Comparison of ENCODE assay signal across 1 cellular context in the genomic region with DNA sequence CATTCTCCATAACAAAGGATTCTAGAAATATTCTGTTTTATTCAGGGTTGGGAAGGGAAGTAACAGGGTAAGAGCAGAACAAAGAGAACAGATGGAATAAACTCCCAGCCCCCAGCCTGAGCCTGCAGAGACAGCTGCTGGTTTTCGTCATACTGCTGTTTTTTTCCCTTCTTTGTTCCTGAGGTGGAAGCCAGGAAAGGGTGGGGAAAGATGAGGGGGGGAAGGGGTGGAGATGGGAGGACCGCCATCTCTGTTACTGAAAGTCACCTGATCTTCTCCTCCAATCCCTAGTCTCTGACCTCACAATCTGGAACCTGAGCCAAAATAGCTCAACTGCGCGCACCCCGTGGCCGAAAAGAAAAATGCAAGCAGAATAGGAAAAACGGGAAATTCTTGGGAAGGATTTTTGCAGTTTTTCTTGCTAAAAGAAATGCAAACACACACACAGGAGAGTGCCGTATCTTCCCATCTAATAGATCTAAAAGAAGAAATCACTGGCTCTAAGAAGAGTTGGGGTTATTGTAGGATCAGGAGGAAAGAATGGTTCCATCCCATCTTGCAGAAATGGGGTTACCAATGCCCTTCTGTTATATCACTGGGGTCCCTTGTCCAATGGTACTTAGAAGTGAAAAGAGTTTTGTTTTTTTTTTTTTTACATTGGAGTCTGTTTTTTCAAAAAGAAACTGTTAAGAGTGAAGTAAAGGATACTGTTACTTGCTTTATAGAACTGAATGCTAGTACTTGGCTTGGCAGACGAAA.
A peak's percentile ranks its signal among the peaks of the same experiment; 100 is the strongest.
TF ChIP-seq lines count a peak whose summit lies in the region.

No MANE protein-coding gene starts in this region.

TF ChIP-seq in SK-N-SH, 30 proteins besides CTCF, POLR2A, EP300 and RAD21 (continued from another document):
- TF ChIP-seq TAF1 (IDR thresholded peaks at IDR 0.05; ENCODE audit: borderline replicate concordance, low read depth, low read length), result peak; percentile 61
- TF ChIP-seq, protein P1, sequence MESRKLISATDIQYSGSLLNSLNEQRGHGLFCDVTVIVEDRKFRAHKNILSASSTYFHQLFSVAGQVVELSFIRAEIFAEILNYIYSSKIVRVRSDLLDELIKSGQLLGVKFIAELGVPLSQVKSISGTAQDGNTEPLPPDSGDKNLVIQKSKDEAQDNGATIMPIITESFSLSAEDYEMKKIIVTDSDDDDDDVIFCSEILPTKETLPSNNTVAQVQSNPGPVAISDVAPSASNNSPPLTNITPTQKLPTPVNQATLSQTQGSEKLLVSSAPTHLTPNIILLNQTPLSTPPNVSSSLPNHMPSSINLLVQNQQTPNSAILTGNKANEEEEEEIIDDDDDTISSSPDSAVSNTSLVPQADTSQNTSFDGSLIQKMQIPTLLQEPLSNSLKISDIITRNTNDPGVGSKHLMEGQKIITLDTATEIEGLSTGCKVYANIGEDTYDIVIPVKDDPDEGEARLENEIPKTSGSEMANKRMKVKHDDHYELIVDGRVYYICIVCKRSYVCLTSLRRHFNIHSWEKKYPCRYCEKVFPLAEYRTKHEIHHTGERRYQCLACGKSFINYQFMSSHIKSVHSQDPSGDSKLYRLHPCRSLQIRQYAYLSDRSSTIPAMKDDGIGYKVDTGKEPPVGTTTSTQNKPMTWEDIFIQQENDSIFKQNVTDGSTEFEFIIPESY (IDR thresholded peaks at IDR 0.05; ENCODE audit: borderline replicate concordance, low read depth), result no peak
- TF ChIP-seq SIN3A (IDR thresholded peaks at IDR 0.05; ENCODE audit: borderline replicate concordance, low read depth, low read length), result peak; percentile 15; the same call in 1 of the 2 replicates
- TF ChIP-seq POLR2AphosphoS5 (IDR thresholded peaks at IDR 0.05; ENCODE audit: low read depth, low read length), result peak; percentile 85
- TF ChIP-seq CHD2 (IDR thresholded peaks at IDR 0.05; ENCODE audit: low read length, partially characterized antibody), result peak; percentile 97
- TF ChIP-seq JUND (IDR thresholded peaks at IDR 0.05), result no peak; the same call in 1 of the 2 replicates
- TF ChIP-seq, protein P2, sequence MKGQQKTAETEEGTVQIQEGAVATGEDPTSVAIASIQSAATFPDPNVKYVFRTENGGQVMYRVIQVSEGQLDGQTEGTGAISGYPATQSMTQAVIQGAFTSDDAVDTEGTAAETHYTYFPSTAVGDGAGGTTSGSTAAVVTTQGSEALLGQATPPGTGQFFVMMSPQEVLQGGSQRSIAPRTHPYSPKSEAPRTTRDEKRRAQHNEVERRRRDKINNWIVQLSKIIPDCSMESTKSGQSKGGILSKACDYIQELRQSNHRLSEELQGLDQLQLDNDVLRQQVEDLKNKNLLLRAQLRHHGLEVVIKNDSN (IDR thresholded peaks at IDR 0.05; ENCODE audit: borderline replicate concordance, low read depth), result peak; percentile 93
- peak; percentile 84 for TF ChIP-seq YY1 (IDR thresholded peaks at IDR 0.05; ENCODE audit: low read depth)
- no peak; the same call in 1 of the 2 replicates for TF ChIP-seq RXRA (IDR thresholded peaks at IDR 0.05; ENCODE audit: borderline replicate concordance, low read depth)
- no peak for TF ChIP-seq TEAD4 (IDR thresholded peaks at IDR 0.05; ENCODE audit: borderline replicate concordance, insufficient read depth)
- 0 out of 2 replicates have a peak, but pooled peaks have one; percentile 70 for TF ChIP-seq FOXM1 (IDR thresholded peaks at IDR 0.05; ENCODE audit: low read depth)
- TF ChIP-seq MEF2A (IDR thresholded peaks at IDR 0.05; ENCODE audit: borderline replicate concordance, low read depth), result no peak
- TF ChIP-seq GABPA (IDR thresholded peaks at IDR 0.05; ENCODE audit: low read depth), result 0 out of 2 replicates have a peak, but pooled peaks have one; percentile 18
- TF ChIP-seq RCOR1 (IDR thresholded peaks at IDR 0.05; ENCODE audit: low read length), result peak; percentile 51; the same call in 1 of the 2 replicates
- peak; percentile 12; the same call in 1 of the 2 replicates for TF ChIP-seq FOSL2 (IDR thresholded peaks at IDR 0.05; ENCODE audit: borderline replicate concordance, low read depth)
- TF ChIP-seq, protein P3, sequence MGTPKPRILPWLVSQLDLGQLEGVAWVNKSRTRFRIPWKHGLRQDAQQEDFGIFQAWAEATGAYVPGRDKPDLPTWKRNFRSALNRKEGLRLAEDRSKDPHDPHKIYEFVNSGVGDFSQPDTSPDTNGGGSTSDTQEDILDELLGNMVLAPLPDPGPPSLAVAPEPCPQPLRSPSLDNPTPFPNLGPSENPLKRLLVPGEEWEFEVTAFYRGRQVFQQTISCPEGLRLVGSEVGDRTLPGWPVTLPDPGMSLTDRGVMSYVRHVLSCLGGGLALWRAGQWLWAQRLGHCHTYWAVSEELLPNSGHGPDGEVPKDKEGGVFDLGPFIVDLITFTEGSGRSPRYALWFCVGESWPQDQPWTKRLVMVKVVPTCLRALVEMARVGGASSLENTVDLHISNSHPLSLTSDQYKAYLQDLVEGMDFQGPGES (IDR thresholded peaks at IDR 0.05; ENCODE audit: low read depth, low read length), result no peak
- TF ChIP-seq, protein P4, sequence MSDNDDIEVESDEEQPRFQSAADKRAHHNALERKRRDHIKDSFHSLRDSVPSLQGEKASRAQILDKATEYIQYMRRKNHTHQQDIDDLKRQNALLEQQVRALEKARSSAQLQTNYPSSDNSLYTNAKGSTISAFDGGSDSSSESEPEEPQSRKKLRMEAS (IDR thresholded peaks at IDR 0.05; ENCODE audit: low read depth), result peak; percentile 75
- no peak for TF ChIP-seq EZH2phosphoT487 (IDR thresholded peaks at IDR 0.05; ENCODE audit: borderline replicate concordance, low read depth)
- TF ChIP-seq, protein P5, sequence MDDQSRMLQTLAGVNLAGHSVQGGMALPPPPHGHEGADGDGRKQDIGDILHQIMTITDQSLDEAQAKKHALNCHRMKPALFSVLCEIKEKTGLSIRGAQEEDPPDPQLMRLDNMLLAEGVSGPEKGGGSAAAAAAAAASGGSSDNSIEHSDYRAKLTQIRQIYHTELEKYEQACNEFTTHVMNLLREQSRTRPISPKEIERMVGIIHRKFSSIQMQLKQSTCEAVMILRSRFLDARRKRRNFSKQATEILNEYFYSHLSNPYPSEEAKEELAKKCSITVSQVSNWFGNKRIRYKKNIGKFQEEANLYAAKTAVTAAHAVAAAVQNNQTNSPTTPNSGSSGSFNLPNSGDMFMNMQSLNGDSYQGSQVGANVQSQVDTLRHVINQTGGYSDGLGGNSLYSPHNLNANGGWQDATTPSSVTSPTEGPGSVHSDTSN (IDR thresholded peaks at IDR 0.05), result peak; percentile 79
- peak; percentile 69 for TF ChIP-seq MXI1 (IDR thresholded peaks at IDR 0.05; ENCODE audit: low read depth, low read length)
- TF ChIP-seq SMC3 (IDR thresholded peaks at IDR 0.05; ENCODE audit: low read depth, low read length), result peak; percentile 100
- TF ChIP-seq FOXJ3 (CRISPR knock-in tag; IDR thresholded peaks at IDR 0.05), result no peak
- peak; percentile 73; the same call in 1 of the 2 replicates for TF ChIP-seq RFX5 (IDR thresholded peaks at IDR 0.05; ENCODE audit: low read length)
- peak; percentile 97 for TF ChIP-seq TCF12 (IDR thresholded peaks at IDR 0.05)
